Comparison of ENCODE assay signal across 11 cellular contexts in the genomic region with DNA sequence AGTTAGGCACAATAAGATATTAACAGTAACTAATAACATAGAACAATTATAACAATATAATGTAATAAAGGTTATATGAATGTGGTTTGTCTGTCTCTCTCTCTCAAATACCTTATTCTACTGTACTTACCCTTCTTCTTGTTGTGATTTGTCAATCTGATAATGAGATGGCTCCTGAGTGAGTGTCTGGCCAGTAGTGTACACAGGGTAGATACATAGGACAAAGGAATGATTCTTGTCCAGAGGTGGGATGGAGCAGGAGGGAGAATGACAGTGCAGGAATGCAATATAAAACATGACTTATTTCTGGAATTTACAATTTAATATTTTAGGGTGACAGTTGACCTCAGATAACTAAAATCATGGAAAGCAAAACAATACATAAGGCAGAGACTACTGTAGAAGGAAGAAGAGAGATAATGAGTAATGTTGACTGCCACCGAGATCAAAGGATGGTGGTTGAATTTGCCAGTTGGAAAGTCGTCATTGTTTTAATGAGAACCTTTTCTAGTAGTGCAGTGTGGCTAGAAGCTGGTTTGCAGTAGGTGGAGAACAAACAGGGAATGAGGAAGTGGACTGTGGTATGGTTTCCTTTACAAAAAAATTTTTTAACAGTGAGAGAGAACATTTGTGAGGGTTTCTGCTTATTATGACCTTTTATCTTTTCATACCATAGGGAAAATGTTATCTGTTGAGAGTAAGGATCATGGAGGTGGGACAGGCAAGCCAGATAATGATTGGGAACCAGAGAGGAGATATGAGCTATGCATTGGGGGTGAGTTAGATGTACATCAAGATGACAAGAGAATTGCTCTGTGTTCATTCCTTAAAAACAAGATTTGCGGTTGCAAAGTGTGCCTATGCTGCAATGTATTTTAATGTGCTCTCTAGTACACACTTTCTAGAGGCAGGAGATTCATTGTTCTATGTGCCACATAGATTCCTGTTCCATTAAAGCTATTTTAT.
A peak's percentile ranks its signal among the peaks of the same experiment; 100 is the strongest.
DNase-seq lines count a peak whose midpoint lies in the region; ATAC-seq lines count a peak whose summit lies in the region.
"Had no signal": no experiment of that assay in that cellular context is flagged by ENCODE, and none has a peak within 500 bp of the region (broad histone marks: within the 10 kb centered on the region; RNA-seq: fewer than 3 reads in every experiment).

No MANE protein-coding gene starts in this region.

- POLR2A ChIA-PET in activated CD4-positive, alpha-beta T cell treated with anti-CD3 and anti-CD28 coated beads for 36 hours (lab: Charles Lee) = interaction anchor here (0.7 kb wide), 1 partner anchor 370 kb away, joined by 3 read pairs; no protein-coding TSS in a partner anchor

- peak; percentile 50 for DNase-seq in activated CD4-positive, alpha-beta T cell treated with anti-CD3 and anti-CD28 coated beads for 36 hours
- no peak for DNase-seq in activated CD4-positive, alpha-beta T cell treated with anti-CD3 and anti-CD28 coated beads, Interleukin-2, amount 50 U/mL, for 1 hour
- DNase-seq in T-helper 9 cell (peak; percentile 0), memory B cell (ENCODE audit: low spot score in 2 of 2) (no peak), Right ventricle myocardium superior (no peak), RPMI8226 (no peak), globus pallidus (ENCODE audit: low spot score) (no peak)
- DNase-seq: dermis blood vessel endothelial cell, NCI-H187, tibial artery had no signal

- CTCF ChIA-PET in activated CD4-positive, alpha-beta T cell treated with anti-CD3 and anti-CD28 coated beads for 36 hours (lab: Charles Lee) = interaction anchor here (0.5 kb wide), 1 partner anchor 1634 kb away, joined by 5 read pairs; no protein-coding TSS in a partner anchor

- peak; percentile 91 for ATAC-seq in activated CD4-positive, alpha-beta T cell treated with anti-CD3 and anti-CD28 coated beads for 36 hours
- peak; percentile 54 for ATAC-seq in HG02981 (IDR thresholded peaks at IDR 0.05; ENCODE audit: unreplicated experiment)
- ATAC-seq in memory B cell (ENCODE audit: low read depth) = peak; percentile 70
- no peak for ATAC-seq in Right ventricle myocardium superior (ENCODE audit: poor library complexity)

- H3K36me3 Mint-ChIP-seq in activated CD4-positive, alpha-beta T cell treated with anti-CD3 and anti-CD28 coated beads for 36 hours (ENCODE audit: low read depth) = no peaks in the 10 kb centered on the region
- no peaks in the 10 kb centered on the region for H3K36me3 Mint-ChIP-seq in memory B cell

- no peak overlapping the region for H3K4me3 Mint-ChIP-seq in activated CD4-positive, alpha-beta T cell treated with anti-CD3 and anti-CD28 coated beads for 36 hours
- no peak overlapping the region for H3K4me3 Mint-ChIP-seq in memory B cell

- intact Hi-C loops in activated CD4-positive, alpha-beta T cell treated with anti-CD3 and anti-CD28 coated beads for 36 hours (cut with DNase I, micrococcal nuclease) = loop anchor here (2.0 to 5.0 kb wide), 2 partner anchors 90 to 91 kb away; no protein-coding TSS in a partner anchor
- intact Hi-C loops in Right ventricle myocardium superior (cut with DNase I) = no loop called here

- no peaks in the 10 kb centered on the region for H3K9me3 Mint-ChIP-seq in activated CD4-positive, alpha-beta T cell treated with anti-CD3 and anti-CD28 coated beads for 36 hours (ENCODE audit: low read depth)
- H3K9me3 Mint-ChIP-seq in memory B cell = no peaks in the 10 kb centered on the region

- H3K27ac Mint-ChIP-seq in activated CD4-positive, alpha-beta T cell treated with anti-CD3 and anti-CD28 coated beads for 36 hours = peak overlapping the region; percentile 43
- H3K27ac Mint-ChIP-seq in memory B cell = no peak overlapping the region

- H3K4me1 Mint-ChIP-seq in activated CD4-positive, alpha-beta T cell treated with anti-CD3 and anti-CD28 coated beads for 36 hours = peaks cover 25% of the 10 kb centered on the region
- peaks cover 8% of the 10 kb centered on the region for H3K4me1 Mint-ChIP-seq in memory B cell

- H3K27me3 Mint-ChIP-seq in activated CD4-positive, alpha-beta T cell treated with anti-CD3 and anti-CD28 coated beads for 36 hours = no peaks in the 10 kb centered on the region
- no peaks in the 10 kb centered on the region for H3K27me3 Mint-ChIP-seq in memory B cell

Comparison
In these comparisons a context has a peak if more than half of its experiments do, and no peak if none do; other contexts are left out.
1. DNase-seq: peak in activated CD4-positive, alpha-beta T cell treated with anti-CD3 and anti-CD28 coated beads for 36 hours (single experiment) and T-helper 9 cell (single experiment); none in activated CD4-positive, alpha-beta T cell treated with anti-CD3 and anti-CD28 coated beads, Interleukin-2, amount 50 U/mL, for 1 hour (single experiment), memory B cell (0 of 2), Right ventricle myocardium superior (single experiment), RPMI8226 (single experiment) and globus pallidus (single experiment).